In genomic region chr13:49936085-49936942, GRCh38 we compare ENCODE assay signal across 1 cellular context.
TF ChIP-seq lines count a peak whose summit lies in the region.

TSS of gene SPRYD7 (minus strand) at chr13:49936340. CDS start at chr13:49936235, 105 bp downstream.

TF ChIP-seq in K562, 482 proteins besides CTCF, POLR2A, EP300 and RAD21 (continued from another document and continues in another):
- TF ChIP-seq PRDM10 (IDR thresholded peaks at IDR 0.05; ENCODE audit: partially characterized antibody), result peak; percentile 36
- TF ChIP-seq ZNF143 (CRISPR knock-in tag; IDR thresholded peaks at IDR 0.05), result no peak
- 0 out of 2 replicates have a peak, but pooled peaks have one; percentile 60 for TF ChIP-seq LCOR (CRISPR knock-in tag; IDR thresholded peaks at IDR 0.05)
- peak; percentile 43 for TF ChIP-seq TBP (optimal IDR thresholded peaks at IDR 0.05; ENCODE audit: low read depth, low read length)
- no peak for TF ChIP-seq NR3C1 (CRISPR knock-in tag; IDR thresholded peaks at IDR 0.05)
- TF ChIP-seq ZNF184 (CRISPR knock-in tag; IDR thresholded peaks at IDR 0.05), result no peak
- TF ChIP-seq, protein P1, sequence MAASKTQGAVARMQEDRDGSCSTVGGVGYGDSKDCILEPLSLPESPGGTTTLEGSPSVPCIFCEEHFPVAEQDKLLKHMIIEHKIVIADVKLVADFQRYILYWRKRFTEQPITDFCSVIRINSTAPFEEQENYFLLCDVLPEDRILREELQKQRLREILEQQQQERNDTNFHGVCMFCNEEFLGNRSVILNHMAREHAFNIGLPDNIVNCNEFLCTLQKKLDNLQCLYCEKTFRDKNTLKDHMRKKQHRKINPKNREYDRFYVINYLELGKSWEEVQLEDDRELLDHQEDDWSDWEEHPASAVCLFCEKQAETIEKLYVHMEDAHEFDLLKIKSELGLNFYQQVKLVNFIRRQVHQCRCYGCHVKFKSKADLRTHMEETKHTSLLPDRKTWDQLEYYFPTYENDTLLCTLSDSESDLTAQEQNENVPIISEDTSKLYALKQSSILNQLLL (CRISPR knock-in tag; IDR thresholded peaks at IDR 0.05; ENCODE audit: borderline replicate concordance), result no peak
- no peak for TF ChIP-seq MCM2 (IDR thresholded peaks at IDR 0.05; ENCODE audit: low read depth)
- no peak for TF ChIP-seq SETDB1 (IDR thresholded peaks at IDR 0.05; ENCODE audit: low read length)
- no peak for TF ChIP-seq CEBPZ (IDR thresholded peaks at IDR 0.05; ENCODE audit: borderline replicate concordance, low read depth, low read length)
- peak; percentile 53; the same call in 1 of the 2 replicates for TF ChIP-seq SMARCA5 (IDR thresholded peaks at IDR 0.05)
- no peak for TF ChIP-seq ZNF699 (CRISPR knock-in tag; IDR thresholded peaks at IDR 0.05; ENCODE audit: insufficient replicate concordance)
- no peak for TF ChIP-seq HOXB6 (CRISPR knock-in tag; IDR thresholded peaks at IDR 0.05; ENCODE audit: borderline replicate concordance)
- TF ChIP-seq EP400 (IDR thresholded peaks at IDR 0.05), result peak; percentile 84
- TF ChIP-seq PYGO2 (tag; IDR thresholded peaks at IDR 0.05), result no peak
- no peak for TF ChIP-seq ZFP36 (IDR thresholded peaks at IDR 0.05; ENCODE audit: low read depth, low read length, partially characterized antibody)
- TF ChIP-seq MLX (CRISPR knock-in tag; conservative IDR thresholded peaks at IDR 0.05), result no peak
- TF ChIP-seq NRF1 (conservative IDR thresholded peaks at IDR 0.05 in 1 of 2, IDR thresholded peaks at IDR 0.05 in 1 of 2), result peak; percentile 98
- peak; percentile 75 for TF ChIP-seq SUPT5H (IDR thresholded peaks at IDR 0.05)
- TF ChIP-seq RCOR1 (IDR thresholded peaks at IDR 0.05; ENCODE audit: borderline replicate concordance in 1 of 2, low read depth in 2 of 2, low read length in 2 of 2), result peak in 1 of 2 experiments; percentile 62; a peak in 1 of 4 replicates
- 0 out of 2 replicates have a peak, but pooled peaks have one; percentile 51 for TF ChIP-seq TOE1 (IDR thresholded peaks at IDR 0.05; ENCODE audit: borderline replicate concordance)
- TF ChIP-seq TOE1 (CRISPR knock-in tag; IDR thresholded peaks at IDR 0.05; ENCODE audit: borderline replicate concordance, low read depth), result peak; percentile 50; the same call in 1 of the 2 replicates
- TF ChIP-seq ATF1 (CRISPR knock-in tag; IDR thresholded peaks at IDR 0.05), result no peak
- TF ChIP-seq ATF1 (tag; IDR thresholded peaks at IDR 0.05), result peak; percentile 56; the same call in 1 of the 2 replicates
- TF ChIP-seq CBFB (CRISPR knock-in tag; IDR thresholded peaks at IDR 0.05), result no peak
- TF ChIP-seq ZBTB2 (IDR thresholded peaks at IDR 0.05), result peak; percentile 81
- no peak for TF ChIP-seq ZNF174 (CRISPR knock-in tag; IDR thresholded peaks at IDR 0.05)
- TF ChIP-seq ATF7 (IDR thresholded peaks at IDR 0.05), result peak; percentile 67; the same call in 1 of the 2 replicates
- 0 out of 4 replicates have a peak, but pooled peaks of 1 of the 2 experiments have one; percentile 37 for TF ChIP-seq NONO (IDR thresholded peaks at IDR 0.05; ENCODE audit: low read depth in 2 of 2, low read length in 1 of 2)
- TF ChIP-seq POLR2G (IDR thresholded peaks at IDR 0.05; ENCODE audit: low read depth, low read length), result peak; percentile 87
- peak; percentile 58 for TF ChIP-seq EGR1 (conservative IDR thresholded peaks at IDR 0.05)
- TF ChIP-seq POLR2B (IDR thresholded peaks at IDR 0.05; ENCODE audit: low read depth, partially characterized antibody), result peak; percentile 52
- TF ChIP-seq, protein P2, sequence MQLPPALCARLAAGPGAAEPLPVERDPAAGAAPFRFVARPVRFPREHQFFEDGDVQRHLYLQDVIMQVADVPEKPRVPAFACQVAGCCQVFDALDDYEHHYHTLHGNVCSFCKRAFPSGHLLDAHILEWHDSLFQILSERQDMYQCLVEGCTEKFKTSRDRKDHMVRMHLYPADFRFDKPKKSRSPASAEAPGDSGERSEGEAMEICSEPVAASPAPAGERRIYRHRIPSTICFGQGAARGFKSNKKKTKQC (CRISPR knock-in tag; IDR thresholded peaks at IDR 0.05), result peak; percentile 10; the same call in 1 of the 2 replicates
- peak; percentile 46 for TF ChIP-seq CCNT2 (IDR thresholded peaks at IDR 0.05; ENCODE audit: borderline replicate concordance, extremely low read depth, insufficient read length, low read depth, low read length)
- no peak for TF ChIP-seq NR4A1 (CRISPR knock-in tag; IDR thresholded peaks at IDR 0.05)
- TF ChIP-seq NR4A1 (tag; IDR thresholded peaks at IDR 0.05), result no peak
- TF ChIP-seq ASH1L (IDR thresholded peaks at IDR 0.05; ENCODE audit: borderline replicate concordance, low read depth, partially characterized antibody), result no peak
- peak; percentile 45 for TF ChIP-seq HMGN3 (IDR thresholded peaks at IDR 0.05; ENCODE audit: borderline replicate concordance, extremely low read depth, insufficient read length, low read depth, low read length)
- TF ChIP-seq ZNF24 (IDR thresholded peaks at IDR 0.05), result peak; percentile 29; the same call in 1 of the 2 replicates
- TF ChIP-seq FOXK2 (conservative IDR thresholded peaks at IDR 0.05 in 1 of 2, IDR thresholded peaks at IDR 0.05 in 1 of 2; ENCODE audit: low read depth in 2 of 2), result 0 out of 4 replicates have a peak, but pooled peaks of 1 of the 2 experiments have one; percentile 19
- peak; percentile 81 for TF ChIP-seq ZFX (CRISPR knock-in tag; IDR thresholded peaks at IDR 0.05)
- peak; percentile 31 for TF ChIP-seq SMAD1 (IDR thresholded peaks at IDR 0.05; ENCODE audit: low read depth, low read length, partially characterized antibody)
- no peak for TF ChIP-seq MCM3 (IDR thresholded peaks at IDR 0.05)
- no peak for TF ChIP-seq PHB2 (IDR thresholded peaks at IDR 0.05; ENCODE audit: low read depth)
- TF ChIP-seq, protein P3, sequence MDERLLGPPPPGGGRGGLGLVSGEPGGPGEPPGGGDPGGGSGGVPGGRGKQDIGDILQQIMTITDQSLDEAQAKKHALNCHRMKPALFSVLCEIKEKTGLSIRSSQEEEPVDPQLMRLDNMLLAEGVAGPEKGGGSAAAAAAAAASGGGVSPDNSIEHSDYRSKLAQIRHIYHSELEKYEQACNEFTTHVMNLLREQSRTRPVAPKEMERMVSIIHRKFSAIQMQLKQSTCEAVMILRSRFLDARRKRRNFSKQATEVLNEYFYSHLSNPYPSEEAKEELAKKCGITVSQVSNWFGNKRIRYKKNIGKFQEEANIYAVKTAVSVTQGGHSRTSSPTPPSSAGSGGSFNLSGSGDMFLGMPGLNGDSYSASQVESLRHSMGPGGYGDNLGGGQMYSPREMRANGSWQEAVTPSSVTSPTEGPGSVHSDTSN (CRISPR knock-in tag; IDR thresholded peaks at IDR 0.05; ENCODE audit: low read depth), result no peak
- TF ChIP-seq, protein P3 (tag; conservative IDR thresholded peaks at IDR 0.05; ENCODE audit: low read depth), result no peak
- peak; percentile 91 to 98 for TF ChIP-seq MAZ (CRISPR knock-in tag; conservative IDR thresholded peaks at IDR 0.05 in 1 of 2, IDR thresholded peaks at IDR 0.05 in 1 of 2)
- TF ChIP-seq UBTF (IDR thresholded peaks at IDR 0.05; ENCODE audit: borderline replicate concordance in 1 of 2, low read depth in 2 of 2, low read length in 2 of 2), result peak in 1 of 2 experiments; percentile 76; a peak in 1 of 4 replicates
- TF ChIP-seq THAP7 (CRISPR knock-in tag; IDR thresholded peaks at IDR 0.05), result no peak
- peak; percentile 78; the same call in 1 of the 2 replicates for TF ChIP-seq KAT7 (CRISPR knock-in tag; IDR thresholded peaks at IDR 0.05; ENCODE audit: borderline replicate concordance)
- peak; percentile 86 for TF ChIP-seq MEIS2 (IDR thresholded peaks at IDR 0.05; ENCODE audit: partially characterized antibody)
- peak; percentile 83 for TF ChIP-seq RBFOX2 (IDR thresholded peaks at IDR 0.05; ENCODE audit: low read depth, low read length)
